In genomic region chr13:44573071-44573470, GRCh38 we compare ENCODE assay signal across 11 cellular contexts. TPM values are rescaled to one million over a fixed set of nuclear protein-coding genes. Genes with fewer than 3 reads are reported as not detected.
DNase-seq lines count a peak whose midpoint lies in the region; ATAC-seq, FAIRE-seq and TF ChIP-seq lines count a peak whose summit lies in the region.
"Had no signal": no experiment of that assay in that cellular context is flagged by ENCODE, and none has a peak within 500 bp of the region (broad histone marks: within the 10 kb centered on the region; RNA-seq: fewer than 3 reads in every experiment).

No MANE protein-coding gene starts in this region.

- no peaks in the 10 kb centered on the region for H3K9me3 Mint-ChIP-seq in progenitor cell of endocrine pancreas (ENCODE audit: low read depth)

- peaks cover 14% of the 10 kb centered on the region for H3K36me3 Mint-ChIP-seq in progenitor cell of endocrine pancreas (ENCODE audit: insufficient read depth)

- peak overlapping the region in 1 of 4 donors; percentile 4 for H3K4me3 ChIP-seq in pancreas
- H3K4me3 ChIP-seq: colonic mucosa had no signal

- intact Hi-C loops in pancreas (cut with DNase I), result no loop called here

- no peaks in the 10 kb centered on the region for H3K9me3 ChIP-seq in ES-I3 (ENCODE audit: control insufficient read depth, insufficient read depth, low read length)
- H3K9me3 ChIP-seq in pancreas, result no peaks in the 10 kb centered on the region
- H3K9me3 ChIP-seq: colonic mucosa had no signal

- TF ChIP-seq CTCF in progenitor cell of endocrine pancreas (IDR thresholded peaks at IDR 0.05; ENCODE audit: unreplicated experiment), result no peak
- TF ChIP-seq CTCF in pancreas (IDR thresholded peaks at IDR 0.05), result no peak

- H3K27me3 Mint-ChIP-seq in progenitor cell of endocrine pancreas, result no peaks in the 10 kb centered on the region

- FAIRE-seq in pancreas (lab: Jason Lieb, UNC), result no peak
- no peak for FAIRE-seq in RCC 7860 (lab: Jason Lieb, UNC)

- no peak overlapping the region for H3K27ac ChIP-seq in pancreas
- H3K27ac ChIP-seq: colonic mucosa had no signal

- DNase-seq in RKO (ENCODE audit: low spot score), result peak; percentile 27
- DNase-seq in glomerular visceral epithelial cell (ENCODE audit: extremely low spot score), result peak; percentile 65
- DNase-seq in progenitor cell of endocrine pancreas (ENCODE audit: low spot score, unreplicated experiment), result no peak
- no peak for DNase-seq in pancreas
- no peak for DNase-seq in RCC 7860 (ENCODE audit: low spot score)
- DNase-seq: activated CD8-positive, alpha-beta T cell treated with anti-CD3 and anti-CD28 coated beads, Interleukin-2, amount 10 ng/mL, durations not matched to agents 7 days and 5 days; colonic mucosa; NCI-H1048 had no signal

- H3K27ac Mint-ChIP-seq in progenitor cell of endocrine pancreas, result no peak overlapping the region
- H3K27ac Mint-ChIP-seq: activated CD8-positive, alpha-beta T cell treated with anti-CD3 and anti-CD28 coated beads, Interleukin-2, amount 10 ng/mL, durations not matched to agents 7 days and 5 days had no signal

- H3K36me3 ChIP-seq in ES-I3 (ENCODE audit: insufficient read depth, low read length) (no peaks in the 10 kb centered on the region), pancreas (no peaks in the 10 kb centered on the region)
- H3K36me3 ChIP-seq: colonic mucosa had no signal

- H3K4me1 ChIP-seq in ES-I3 (ENCODE audit: insufficient read depth, low read length) (peaks cover 23% of the 10 kb centered on the region), pancreas (peaks cover 14 to 42% (median 35%) of the 10 kb centered on the region in 3 donors)

- H3K4me3 Mint-ChIP-seq in progenitor cell of endocrine pancreas (ENCODE audit: low read depth), result peak overlapping the region; percentile 96
- H3K4me3 Mint-ChIP-seq: activated CD8-positive, alpha-beta T cell treated with anti-CD3 and anti-CD28 coated beads, Interleukin-2, amount 10 ng/mL, durations not matched to agents 7 days and 5 days had no signal

- H3K4me1 Mint-ChIP-seq in progenitor cell of endocrine pancreas (ENCODE audit: low read depth), result peaks cover 53% of the 10 kb centered on the region

- WGBS in pancreas, 2 donors, result 96 to 98% methylated on average over 7 of the region's 7 CpGs

- H3K27me3 ChIP-seq in pancreas, result no peaks in the 10 kb centered on the region
- H3K27me3 ChIP-seq: colonic mucosa had no signal

- ATAC-seq in pancreas, result no peak
- no peak for ATAC-seq in GM21360 (IDR thresholded peaks at IDR 0.05; ENCODE audit: unreplicated experiment)
- ATAC-seq in HG03442 (IDR thresholded peaks at IDR 0.05; ENCODE audit: unreplicated experiment), result no peak
- ATAC-seq: activated CD8-positive, alpha-beta T cell treated with anti-CD3 and anti-CD28 coated beads, Interleukin-2, amount 10 ng/mL, durations not matched to agents 7 days and 5 days had no signal

- peak overlapping the region; percentile 36; the same call in 1 of the 2 replicates for H3K9ac ChIP-seq in ES-I3 (ENCODE audit: low read depth, low read length)

RNA-seq across cellular contexts. Expression of gene TSC22D1, which starts 3.1 kb away (rescaled TPM):
- 146 and 153 TPM in 2 replicates for total RNA-seq in progenitor cell of endocrine pancreas
- 10 to 100 TPM; 16.8 to 43.2 (median 30.2) TPM for total RNA-seq in pancreas
- polyA plus RNA-seq in pancreas, result 10 to 100 TPM; 19.8 to 49.9 TPM

Comparison
In these comparisons a context has a peak if more than half of its experiments do, and no peak if none do; other contexts are left out.
1. DNase-seq: peak in RKO (single experiment) and glomerular visceral epithelial cell (single experiment); none in progenitor cell of endocrine pancreas (single experiment), pancreas (0 of 6) and RCC 7860 (single experiment).